22 cellular contexts compared by ENCODE assay signal in the genomic region with DNA sequence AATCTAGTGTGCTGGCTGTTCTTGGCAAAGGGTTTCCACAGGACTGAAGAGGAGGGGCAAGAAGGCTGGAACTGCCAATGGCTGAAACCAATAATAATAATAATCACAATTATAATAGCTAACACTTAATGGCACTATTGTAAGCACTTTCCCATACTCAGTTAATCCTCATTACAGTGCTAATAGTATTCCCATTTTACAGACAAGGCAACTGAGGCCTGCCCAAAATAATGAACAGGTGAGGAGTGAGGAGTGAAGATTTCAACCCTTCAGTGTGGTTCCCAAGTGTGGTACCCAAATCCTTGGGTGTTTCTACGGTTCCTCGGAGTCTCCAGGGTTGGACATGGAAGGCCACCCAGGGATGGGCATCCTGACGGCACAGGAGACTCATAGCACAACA.
"Had no signal": no experiment of that assay in that cellular context is flagged by ENCODE, and none has a peak within 500 bp of the region (broad histone marks: within the 10 kb centered on the region; RNA-seq: fewer than 3 reads in every experiment).

No MANE protein-coding gene starts in this region.

- H3K9me3 Mint-ChIP-seq: memory B cell, mesothelial cell of epicardium, nephron, type B pancreatic cell had no signal

- DNase-seq: colonic mucosa; dorsolateral prefrontal cortex; effector CD8-positive, alpha-beta T cell; foreskin melanocyte; head of caudate nucleus; kidney; left cardiac atrium; left ventricle myocardium inferior; lower lobe of right lung; psoas muscle; retina; spleen; stimulated activated CD4-positive, alpha-beta T cell treated with anti-CD3 and anti-CD28 coated beads, Interleukin-15, amount 100 ng/mL, for 24 hours; stimulated activated CD4-positive, alpha-beta T cell treated with anti-CD3 and anti-CD28 coated beads, Interleukin-1b, Interleukin-23, amount 100 ng/mL, for 48 hours; stimulated activated CD4-positive, alpha-beta T cell treated with anti-CD3 and anti-CD28 coated beads, Interleukin-4, amount 100 ng/mL, for 24 hours; stimulated activated naive CD4-positive, alpha-beta T cell; thyroid gland had no signal

- H3K4me3 Mint-ChIP-seq: memory B cell, mesothelial cell of epicardium, nephron, type B pancreatic cell had no signal

- H3K27me3 Mint-ChIP-seq: memory B cell, type B pancreatic cell had no signal

- H3K4me1 Mint-ChIP-seq: nephron had no signal

- ATAC-seq: left cardiac atrium, lower lobe of right lung, psoas muscle, sciatic nerve had no signal

- H3K27ac Mint-ChIP-seq: memory B cell, mesothelial cell of epicardium, nephron, type B pancreatic cell had no signal
